ENCODE assay signal across 8 cellular contexts in the genomic region with DNA sequence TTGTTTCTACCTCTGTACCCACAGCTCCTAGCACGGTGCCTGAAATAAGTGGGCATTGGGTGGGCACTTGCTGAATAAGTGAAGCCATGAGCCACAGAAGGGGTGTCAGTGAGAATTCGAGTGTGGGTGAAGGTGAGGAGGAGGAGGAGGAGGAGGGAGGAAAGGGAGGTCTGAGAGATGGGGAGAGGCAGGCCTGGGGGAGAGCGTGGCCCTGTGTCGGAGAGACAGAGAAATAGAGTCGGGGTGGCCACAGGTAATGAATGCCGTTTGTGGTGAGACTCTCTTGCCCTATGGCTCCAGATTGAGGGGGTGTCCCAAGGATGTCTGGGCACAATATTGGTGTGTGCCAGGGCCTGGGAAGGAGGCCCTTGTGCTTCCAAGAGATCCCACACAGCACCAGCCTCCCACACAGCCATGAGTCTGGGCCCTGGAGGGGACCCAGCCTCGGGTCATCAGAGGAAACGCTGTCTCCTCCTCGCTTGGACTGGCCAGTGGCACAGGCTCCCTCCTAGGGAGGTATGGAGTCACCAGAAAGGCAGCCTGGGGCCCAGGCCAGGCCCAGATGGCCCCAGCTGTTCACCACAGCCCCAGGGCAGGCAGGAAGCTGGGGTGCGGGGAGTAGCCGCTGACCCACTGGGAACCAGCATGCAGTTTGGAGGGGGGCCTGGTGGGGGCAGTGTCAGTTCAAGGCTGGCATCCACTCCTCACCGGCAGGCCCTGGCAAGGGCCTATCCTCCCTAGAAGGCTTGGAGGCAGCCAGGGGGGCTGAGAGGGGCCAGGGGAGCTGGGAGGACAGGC. TPM values are rescaled to one million over a fixed set of nuclear protein-coding genes. Genes with fewer than 3 reads are reported as not detected.
DNase-seq lines count a peak whose midpoint lies in the region; ATAC-seq and TF ChIP-seq lines count a peak whose summit lies in the region.

No MANE protein-coding gene starts in this region.

- no peaks in the 10 kb centered on the region for H3K9me3 ChIP-seq in breast epithelium
- H3K9me3 ChIP-seq in SJCRH30 (replicated peaks) = no peaks in the 10 kb centered on the region
- no peaks in the 10 kb centered on the region for H3K9me3 ChIP-seq in gastrocnemius medialis

- POLR2A ChIA-PET in MCF 10A (lab: Yijun Ruan, JAX) = no interaction called here

- H3K27me3 ChIP-seq in breast epithelium (no peaks in the 10 kb centered on the region), SJCRH30 (no peaks in the 10 kb centered on the region), gastrocnemius medialis (no peaks in the 10 kb centered on the region)

- BruUV-seq in MCF 10A (replicated peaks; lab: Mats Ljungman, UMichigan) = no TSS peak

- DNase-seq in MCF 10A (ENCODE audit: unreplicated experiment) = peak; percentile 24
- DNase-seq in breast epithelium (ENCODE audit: low spot score in 2 of 2) = no peak
- DNase-seq in SJCRH30 = peak; percentile 95 to 98
- peak; percentile 7 for DNase-seq in fibroblast of villous mesenchyme (ENCODE audit: low read depth)
- no peak for DNase-seq in gastrocnemius medialis
- DNase-seq in ureter (ENCODE audit: low spot score) = no peak

- no peak overlapping the region for H3K4me3 Mint-ChIP-seq in MCF 10A (ENCODE audit: unreplicated experiment)

- H3K4me3 ChIP-seq in breast epithelium (no peak overlapping the region), SJCRH30 (no peak overlapping the region), fibroblast of villous mesenchyme (ENCODE audit: low read depth, low read length) (no peak overlapping the region), gastrocnemius medialis (no peak overlapping the region)

- no peaks in the 10 kb centered on the region for H3K27me3 Mint-ChIP-seq in MCF 10A (ENCODE audit: insufficient read depth, unreplicated experiment)

- H3K36me3 ChIP-seq in breast epithelium = no peaks in the 10 kb centered on the region
- 0 out of 2 replicates have a peak, but pooled peaks cover 3% of the 10 kb centered on the region for H3K36me3 ChIP-seq in SJCRH30
- H3K36me3 ChIP-seq in gastrocnemius medialis = no peaks in the 10 kb centered on the region

- peak in 1 of 2 donors; percentile 47 for ATAC-seq in gastrocnemius medialis
- ATAC-seq in GM19397 (IDR thresholded peaks at IDR 0.05; ENCODE audit: unreplicated experiment) = no peak
- ATAC-seq in GM21367 (IDR thresholded peaks at IDR 0.05; ENCODE audit: unreplicated experiment) = no peak

- no peak for TF ChIP-seq POLR2A in breast epithelium (IDR thresholded peaks at IDR 0.05)
- TF ChIP-seq POLR2A in gastrocnemius medialis (IDR thresholded peaks at IDR 0.05) = no peak

- no peaks in the 10 kb centered on the region for H3K36me3 Mint-ChIP-seq in MCF 10A (ENCODE audit: insufficient read depth, unreplicated experiment)

- peaks cover 5% of the 10 kb centered on the region for H3K4me1 Mint-ChIP-seq in MCF 10A (ENCODE audit: insufficient read depth, unreplicated experiment)

- H3K4me1 ChIP-seq in breast epithelium (no peaks in the 10 kb centered on the region), SJCRH30 (peaks cover 24% of the 10 kb centered on the region), gastrocnemius medialis (no peaks in the 10 kb centered on the region)

- no peak overlapping the region for H3K27ac Mint-ChIP-seq in MCF 10A (ENCODE audit: low read depth, unreplicated experiment)

- in situ Hi-C loops in gastrocnemius medialis (cut with MboI; ENCODE audit: low sequenced_read_pairs in 4 of 4) = no loop called here

- no peak overlapping the region for H3K27ac ChIP-seq in breast epithelium
- peak overlapping the region; percentile 36 for H3K27ac ChIP-seq in SJCRH30
- H3K27ac ChIP-seq in gastrocnemius medialis = no peak overlapping the region

- no peaks in the 10 kb centered on the region for H3K9me3 Mint-ChIP-seq in MCF 10A (ENCODE audit: unreplicated experiment)

- TF ChIP-seq CTCF in MCF 10A (IDR thresholded peaks at IDR 0.05; ENCODE audit: unreplicated experiment) (peak; percentile 35), breast epithelium (IDR thresholded peaks at IDR 0.05) (no peak), fibroblast of villous mesenchyme (IDR thresholded peaks at IDR 0.05; ENCODE audit: insufficient read depth, low read depth, low read length) (peak; percentile 28), gastrocnemius medialis (IDR thresholded peaks at IDR 0.05 in 4 of 5, conservative IDR thresholded peaks at IDR 0.05 in 1 of 5) (peak; percentile 9 to 58 (median 43))

- intact Hi-C loops in MCF 10A (cut with micrococcal nuclease) = loop anchor here (1.0 kb wide), 1 partner anchor 581 kb away; no protein-coding TSS in a partner anchor
- intact Hi-C loops in breast epithelium (cut with DNase I; ENCODE audit: low total_unique reads) = no loop called here
- intact Hi-C loops in gastrocnemius medialis (cut with DNase I; ENCODE audit: low total_unique reads) = loop anchor here (5.0 kb wide), 1 partner anchor 112 kb away; no protein-coding TSS in a partner anchor

- CTCF ChIA-PET in MCF 10A (lab: Yijun Ruan, JAX) = interaction anchor here (0.7 to 0.8 kb wide), 2 partner anchors 194 to 302 kb away, joined by 3 to 5 read pairs; no protein-coding TSS in a partner anchor

RNA-seq across cellular contexts. Expression of gene SDK2, which starts 49.0 kb away (rescaled TPM):
- total RNA-seq in MCF 10A (2022) (not detected in 2 replicates), breast epithelium (1 to 10 TPM in 2 of 3 donors, under 1 TPM in 1; 0.16 to 2.9 (median 2.6) TPM), fibroblast of villous mesenchyme (under 0.01 TPM in 2 replicates), gastrocnemius medialis (under 1 TPM; 0.02 to 0.31 (median 0.13) TPM), ureter (3.4 TPM)
- total RNA-seq in SJCRH30 (2014; rRNA removed; shearing (Covaris generic)) = 15.2 and 16.4 TPM in 2 replicates

Comparison
In these comparisons a context has a peak if more than half of its experiments do, and no peak if none do; other contexts are left out.
1. DNase-seq: peak in MCF 10A (single experiment), SJCRH30 (2 of 2) and fibroblast of villous mesenchyme (single experiment); none in breast epithelium (0 of 2), gastrocnemius medialis (0 of 2) and ureter (single experiment).
2. CTCF ChIP-seq: peak in MCF 10A (single experiment), fibroblast of villous mesenchyme (single experiment) and gastrocnemius medialis (5 of 5); none in breast epithelium (0 of 3).